Comparison of ENCODE assay signal across 1 cellular context in genomic region chr7:100546868-100547800, GRCh38.
TF ChIP-seq lines count a peak whose summit lies in the region.

No MANE protein-coding gene starts in this region.

TF ChIP-seq in GM23338, 12 proteins besides CTCF, POLR2A, EP300 and RAD21 (continued from another document):
- TF ChIP-seq ZNF462 (CRISPR knock-in tag; IDR thresholded peaks at IDR 0.05), result no peak
- TF ChIP-seq ZNF114 (CRISPR knock-in tag; IDR thresholded peaks at IDR 0.05), result no peak
- no peak for TF ChIP-seq POLR2AphosphoS5 (IDR thresholded peaks at IDR 0.05; ENCODE audit: low read depth)
- TF ChIP-seq CREB1 (CRISPR knock-in tag; IDR thresholded peaks at IDR 0.05; ENCODE audit: low read depth), result no peak
- TF ChIP-seq EZH2phosphoT487 (IDR thresholded peaks at IDR 0.05; ENCODE audit: unreplicated experiment), result no peak
- no peak for TF ChIP-seq ZNF331 (CRISPR knock-in tag; IDR thresholded peaks at IDR 0.05; ENCODE audit: low read depth)
